8 cellular contexts compared by ENCODE assay signal in genomic region chr17:40909351-40909750, GRCh38. TPM values are rescaled to one million over a fixed set of nuclear protein-coding genes. Genes with fewer than 3 reads are reported as not detected.
DNase-seq lines count a peak whose midpoint lies in the region; ATAC-seq and TF ChIP-seq lines count a peak whose summit lies in the region.

No MANE protein-coding gene starts in this region.

- no peaks in the 10 kb centered on the region for H3F3A ChIP-seq in MM.1S (ENCODE audit: insufficient read depth, low read length)

- H3K9me3 ChIP-seq in MM.1S (replicated peaks; ENCODE audit: insufficient read depth, low read length) (no peaks in the 10 kb centered on the region), testis (no peaks in the 10 kb centered on the region)

- no peak for TF ChIP-seq POLR2A in testis (IDR thresholded peaks at IDR 0.05)

- peak; percentile 95 for DNase-seq in DMS53 (lab: John Stamatoyannopoulos, UW)
- peak; percentile 67 for DNase-seq in MM.1S
- DNase-seq in SHP77 treated with DMSO at 0.1 percent for 48 hours (lab: John Stamatoyannopoulos, UW): peak; percentile 56
- peak; percentile 38 for DNase-seq in activated effector memory CD4-positive, alpha-beta T cell treated with Interleukin-2 at 50 U/mL for 16 hours
- DNase-seq in foreskin melanocyte: peak; percentile 84
- DNase-seq in omental fat pad (ENCODE audit: low spot score): no peak
- DNase-seq in testis: peak; percentile 86

- ATAC-seq in omental fat pad (ENCODE audit: low FRiP score) (peak; percentile 92), GM21619 (IDR thresholded peaks at IDR 0.05; ENCODE audit: unreplicated experiment) (no peak)

- H4K20me1 ChIP-seq in MM.1S (ENCODE audit: insufficient read depth, low read length): no peaks in the 10 kb centered on the region

- WGBS in testis, 2 donors: 17 to 25% methylated on average over 5 of the region's 5 CpGs

- H3K27me3 ChIP-seq in MM.1S (replicated peaks; ENCODE audit: insufficient read depth, low read length): no peaks in the 10 kb centered on the region
- H3K27me3 ChIP-seq in testis: no peaks in the 10 kb centered on the region

- H3K9ac ChIP-seq in MM.1S (ENCODE audit: low read length): no peak overlapping the region

- TF ChIP-seq CTCF in MM.1S (IDR thresholded peaks at IDR 0.05; ENCODE audit: low read length) (peak; percentile 62), omental fat pad (IDR thresholded peaks at IDR 0.05) (peak in 2 of 3 donors; percentile 11 to 68), testis (IDR thresholded peaks at IDR 0.05) (peak; percentile 51 to 81 (median 74))

- H3K4me3 ChIP-seq in MM.1S (ENCODE audit: low read length): no peak overlapping the region
- H3K4me3 ChIP-seq in testis: no peak overlapping the region

- H3K4me1 ChIP-seq in MM.1S (ENCODE audit: low read length) (0 out of 2 replicates have a peak, but pooled peaks cover 4% of the 10 kb centered on the region), testis (peaks cover 6% of the 10 kb centered on the region)

- H3K27ac ChIP-seq in MM.1S (ENCODE audit: low read length): no peak overlapping the region
- no peak overlapping the region for H3K27ac ChIP-seq in testis

- H3K36me3 ChIP-seq in MM.1S (replicated peaks; ENCODE audit: insufficient read depth, low read length) (no peaks in the 10 kb centered on the region), testis (ENCODE audit: low read depth, missing control alignments) (no peaks in the 10 kb centered on the region)

- no peaks in the 10 kb centered on the region for H3K9me2 ChIP-seq in MM.1S (replicated peaks; ENCODE audit: insufficient read depth, low read length)

- H3K79me2 ChIP-seq in MM.1S (ENCODE audit: low read length): no peaks in the 10 kb centered on the region

- H2AFZ ChIP-seq in MM.1S (ENCODE audit: low read length): no peak overlapping the region

- H3K4me2 ChIP-seq in MM.1S (ENCODE audit: low read depth, low read length): no peak overlapping the region

- intact Hi-C loops in testis (cut with DNase I; ENCODE audit: low total_unique reads): loop anchor here (10.0 kb wide), 1 partner anchor 415 kb away; no protein-coding TSS in a partner anchor

RNA-seq across cellular contexts. Expression of gene KRT20, which starts 24.3 kb away (rescaled TPM):
- total RNA-seq in omental fat pad (not detected), testis (not detected)
- not detected for polyA plus RNA-seq in testis (ENCODE audit: insufficient read depth, low read depth, low replicate concordance)

RNA-seq across cellular contexts. Expression of gene KRT23, which starts 28.1 kb away (rescaled TPM):
- 1 to 10 TPM in 1 of 4 donors, not detected in 3; 4.3 TPM for total RNA-seq in omental fat pad
- total RNA-seq in testis: 10 to 100 TPM; 14.0 to 17.3 TPM
- 52.2 TPM for polyA plus RNA-seq in testis (ENCODE audit: insufficient read depth, low read depth, low replicate concordance)

RNA-seq across cellular contexts. Expression of gene KRT12, which starts 42.3 kb away (rescaled TPM):
- total RNA-seq in omental fat pad (not detected), testis (under 1 TPM; 0.63 to 0.68 TPM)
- polyA plus RNA-seq in testis (ENCODE audit: insufficient read depth, low read depth, low replicate concordance): 0.26 TPM

RNA-seq across cellular contexts. Expression of gene KRT39, which starts 57.4 kb away (rescaled TPM):
- not detected for total RNA-seq in omental fat pad
- total RNA-seq in testis: not detected
- polyA plus RNA-seq in testis (ENCODE audit: insufficient read depth, low read depth, low replicate concordance): not detected
